Comparison of ENCODE assay signal across 12 cellular contexts in genomic region chr2:30679416-30680088, GRCh38.
DNase-seq lines count a peak whose midpoint lies in the region; ATAC-seq and TF ChIP-seq lines count a peak whose summit lies in the region.
"Had no signal": no experiment of that assay in that cellular context is flagged by ENCODE, and none has a peak within 500 bp of the region (broad histone marks: within the 10 kb centered on the region; RNA-seq: fewer than 3 reads in every experiment).

No MANE protein-coding gene starts in this region.

- H3K27ac ChIP-seq in brain microvascular endothelial cell (no peak overlapping the region), Peyer's patch (no peak overlapping the region)

- H3K36me3 ChIP-seq in brain microvascular endothelial cell (replicated peaks), result no peaks in the 10 kb centered on the region
- no peaks in the 10 kb centered on the region for H3K36me3 ChIP-seq in Peyer's patch

- ATAC-seq in HG03159 (IDR thresholded peaks at IDR 0.05; ENCODE audit: unreplicated experiment) (no peak), GM19463 (IDR thresholded peaks at IDR 0.05; ENCODE audit: unreplicated experiment) (no peak)
- ATAC-seq: naive thymus-derived CD4-positive, alpha-beta T cell; stimulated activated memory B cell treated with anti-CD40 and anti-IgM and Interleukin-4, amounts not matched to agents 10 μg/mL and 1 μg/mL and 100 μg/mL, for 72 hours had no signal

- TF ChIP-seq POLR2A in Peyer's patch (IDR thresholded peaks at IDR 0.05), result no peak

- TF ChIP-seq CTCF in brain microvascular endothelial cell (IDR thresholded peaks at IDR 0.05; ENCODE audit: low read depth, low read length, missing control alignments) (no peak), Peyer's patch (IDR thresholded peaks at IDR 0.05) (no peak)

- H3K9me3 ChIP-seq in Peyer's patch, result no peaks in the 10 kb centered on the region

- H3K4me1 ChIP-seq in Peyer's patch, result no peaks in the 10 kb centered on the region

- H3K27me3 ChIP-seq in brain microvascular endothelial cell (replicated peaks) (no peaks in the 10 kb centered on the region), Peyer's patch (no peaks in the 10 kb centered on the region)

- in situ Hi-C loops in brain microvascular endothelial cell (cut with HindIII; ENCODE audit: low pct_ligation_motif_present, low sequenced_read_pairs), result no loop called here

- DNase-seq in Ammon's horn (ENCODE audit: low spot score), result peak; percentile 90
- DNase-seq in HT1080 (ENCODE audit: low read depth), result peak; percentile 73
- DNase-seq in brain microvascular endothelial cell, result peak; percentile 14
- peak; percentile 17 for DNase-seq in midbrain (lab: John Stamatoyannopoulos, UW)
- no peak for DNase-seq in NOMO-1 (lab: John Stamatoyannopoulos, UW; ENCODE audit: unreplicated experiment in 2 of 2)
- DNase-seq in Peyer's patch, result no peak
- DNase-seq: DMS79; NK-92 treated with Interleukin-12 subunit alpha and Interleukin-12 subunit beta, amount 100 ng/mL, for 24 hours had no signal

- H3K4me3 ChIP-seq in brain microvascular endothelial cell (ENCODE audit: low read depth, low read length) (no peak overlapping the region), Peyer's patch (no peak overlapping the region)

Comparison
In these comparisons a context has a peak if more than half of its experiments do, and no peak if none do; other contexts are left out.
1. DNase-seq: peak in Ammon's horn (single experiment), HT1080 (single experiment), brain microvascular endothelial cell (single experiment) and midbrain (single experiment); none in NOMO-1 (0 of 2) and Peyer's patch (0 of 3).